ENCODE assay signal across 20 cellular contexts in the genomic region with DNA sequence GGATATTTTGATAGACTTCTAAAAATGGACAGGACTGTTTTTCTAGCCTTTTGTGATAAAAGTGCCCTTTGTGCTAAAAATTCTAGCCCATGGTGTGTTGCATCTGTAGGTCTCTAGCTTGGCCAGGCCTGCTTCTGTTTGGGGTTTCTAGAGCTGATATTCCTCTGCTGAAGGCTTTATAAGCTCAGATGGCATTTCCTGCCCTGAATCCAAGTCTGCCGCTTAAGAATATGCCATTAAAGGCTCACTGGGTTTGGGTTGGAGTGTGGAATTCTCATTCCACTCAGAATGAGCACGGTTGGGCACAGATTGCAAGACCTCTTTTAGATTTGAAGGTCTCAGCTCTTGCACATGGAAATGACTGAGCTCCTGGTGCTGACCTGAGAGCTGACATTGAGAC.
"Had no signal": no experiment of that assay in that cellular context is flagged by ENCODE, and none has a peak within 500 bp of the region (broad histone marks: within the 10 kb centered on the region; RNA-seq: fewer than 3 reads in every experiment).

No MANE protein-coding gene starts in this region.

- H3K27me3 ChIP-seq: cardiac muscle cell, ovary, thyroid gland had no signal

- H3K9me3 ChIP-seq: lower lobe of right lung, ovary, prostate gland, thyroid gland had no signal

- H3K27ac Mint-ChIP-seq: activated CD8-positive, alpha-beta T cell treated with anti-CD3 and anti-CD28 coated beads for 36 hours; activated naive CD8-positive, alpha-beta T cell; activated T-helper 2 cell treated with anti-CD3 and anti-CD28 coated beads, Interferon-gamma antibody, Interleukin-2, Interleukin-4, amounts not matched to agents 10 μg/mL and 5 μg/mL and 100 μg/mL, durations not matched to agents 14 hours and 24 hours and 36 hours; natural killer cell had no signal

- H3K4me3 ChIP-seq: cardiac muscle cell, lower lobe of right lung, ovary, prostate gland, thyroid gland had no signal

- DNase-seq: activated CD4-positive, alpha-beta T cell treated with anti-CD3 and anti-CD28 coated beads for 48 hours; activated CD8-positive, alpha-beta T cell treated with anti-CD3 and anti-CD28 coated beads for 36 hours; activated naive CD4-positive, alpha-beta T cell; activated T-cell treated with anti-CD3 and anti-CD28 coated beads, Interleukin-2, amount 50 U/mL, for 1 hour; dermis blood vessel endothelial cell; effector CD8-positive, alpha-beta T cell; foreskin melanocyte; kidney; lower lobe of right lung; natural killer cell; ovary; right cardiac atrium; stimulated activated CD4-positive, alpha-beta T cell treated with anti-CD3 and anti-CD28 coated beads, Interleukin-12 subunit alpha, Interleukin-12 subunit beta, amount 100 ng/mL, for 4 hours; stimulated activated CD4-positive, alpha-beta T cell treated with anti-CD3 and anti-CD28 coated beads, Interleukin-4, amount 100 ng/mL, for 4 hours; stimulated activated naive CD8-positive, alpha-beta T cell treated with anti-CD3 and anti-CD28 coated beads, Interleukin-15, Interleukin-2, amounts not matched to agents 100 U/mL and 50 U/mL, for 24 hours; thyroid gland had no signal

- H3K4me1 ChIP-seq: lower lobe of right lung, prostate gland had no signal

- H3K27me3 Mint-ChIP-seq: activated CD8-positive, alpha-beta T cell treated with anti-CD3 and anti-CD28 coated beads for 36 hours had no signal

- H3K36me3 ChIP-seq: cardiac muscle cell, lower lobe of right lung, ovary, prostate gland, thyroid gland had no signal

- H3K4me3 Mint-ChIP-seq: activated CD8-positive, alpha-beta T cell treated with anti-CD3 and anti-CD28 coated beads for 36 hours; activated naive CD8-positive, alpha-beta T cell; natural killer cell had no signal

- H3K36me3 Mint-ChIP-seq: activated naive CD8-positive, alpha-beta T cell; natural killer cell had no signal

- FAIRE-seq: kidney had no signal

- H3K27ac ChIP-seq: cardiac muscle cell, lower lobe of right lung, ovary, prostate gland, thyroid gland had no signal

- ATAC-seq: activated CD8-positive, alpha-beta T cell treated with anti-CD3 and anti-CD28 coated beads for 36 hours; lower lobe of right lung; natural killer cell; right cardiac atrium; stimulated activated naive CD8-positive, alpha-beta T cell treated with anti-CD3 and anti-CD28 coated beads, Interleukin-15, Interleukin-2, amounts not matched to agents 100 U/mL and 50 U/mL, for 24 hours had no signal

- H3K9me3 Mint-ChIP-seq: activated CD8-positive, alpha-beta T cell treated with anti-CD3 and anti-CD28 coated beads for 36 hours; activated T-helper 2 cell treated with anti-CD3 and anti-CD28 coated beads, Interferon-gamma antibody, Interleukin-2, Interleukin-4, amounts not matched to agents 10 μg/mL and 5 μg/mL and 100 μg/mL, durations not matched to agents 14 hours and 24 hours and 36 hours; natural killer cell had no signal
